14 cellular contexts compared by ENCODE assay signal in the genomic region with DNA sequence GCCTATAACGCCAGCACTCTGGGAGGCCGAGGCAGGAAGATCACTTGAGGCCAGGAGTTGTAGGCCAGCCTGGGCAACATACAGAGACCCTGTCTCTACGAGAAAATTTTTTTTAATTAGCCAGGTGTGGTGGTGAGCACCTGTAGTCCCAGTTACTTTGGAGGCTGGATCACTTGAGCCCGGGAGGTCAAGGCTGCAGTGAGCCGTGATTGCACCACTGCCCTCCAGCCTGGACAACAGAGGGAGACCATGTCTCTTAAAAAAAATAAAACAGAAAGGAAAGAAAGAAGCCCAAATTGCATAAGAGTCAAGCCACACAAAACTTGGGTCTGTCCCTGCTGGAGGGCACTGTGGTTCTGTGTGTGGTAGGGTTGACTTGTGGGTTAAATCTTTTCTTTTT.
A peak's percentile ranks its signal among the peaks of the same experiment; 100 is the strongest.
DNase-seq lines count a peak whose midpoint lies in the region; ATAC-seq, FAIRE-seq and TF ChIP-seq lines count a peak whose summit lies in the region.
"Had no signal": no experiment of that assay in that cellular context is flagged by ENCODE, and none has a peak within 500 bp of the region (broad histone marks: within the 10 kb centered on the region; RNA-seq: fewer than 3 reads in every experiment).

No MANE protein-coding gene starts in this region.

- H2BK12ac ChIP-seq in H1 (ENCODE audit: low read depth, low read length) = 0 out of 2 replicates have a peak overlapping the region, but pooled peaks have one; percentile 13

- intact Hi-C loops in mucosa of descending colon (cut with DNase I, micrococcal nuclease) = no loop called here

- H3K27me3 ChIP-seq in HUES6 (ENCODE audit: control insufficient read depth, insufficient read depth, low read length) (no peaks in the 10 kb centered on the region), H1 (replicated peaks in 1 of 4; ENCODE audit: control insufficient read depth in 3 of 4, extremely low read depth in 1 of 4, insufficient read depth in 3 of 4, low read length in 3 of 4) (no peaks in the 10 kb centered on the region)
- H3K27me3 ChIP-seq: BLaER1 treated with 17β-estradiol and CSF1 and Interleukin-3, amounts not matched to agents 10 nM and 100 nM had no signal

- no peak overlapping the region for H3K27ac Mint-ChIP-seq in activated CD8-positive, alpha-beta memory T cell treated with anti-CD3 and anti-CD28 coated beads, Interleukin-2, amount 10 ng/mL, durations not matched to agents 7 days and 5 days
- no peak overlapping the region for H3K27ac Mint-ChIP-seq in type B pancreatic cell
- H3K27ac Mint-ChIP-seq: CD4-positive, CD25-positive, alpha-beta regulatory T cell had no signal

- H2BK20ac ChIP-seq in H1 (ENCODE audit: low read length) = no peak overlapping the region

- H3K36me3 Mint-ChIP-seq in activated CD8-positive, alpha-beta memory T cell treated with anti-CD3 and anti-CD28 coated beads, Interleukin-2, amount 10 ng/mL, durations not matched to agents 7 days and 5 days = no peaks in the 10 kb centered on the region
- no peaks in the 10 kb centered on the region for H3K36me3 Mint-ChIP-seq in type B pancreatic cell
- H3K36me3 Mint-ChIP-seq: CD4-positive, CD25-positive, alpha-beta regulatory T cell; IgD-negative memory B cell had no signal

- no peaks in the 10 kb centered on the region for H3K4me1 Mint-ChIP-seq in activated CD8-positive, alpha-beta memory T cell treated with anti-CD3 and anti-CD28 coated beads, Interleukin-2, amount 10 ng/mL, durations not matched to agents 7 days and 5 days
- H3K4me1 Mint-ChIP-seq in type B pancreatic cell (ENCODE audit: unreplicated experiment) = peaks cover 8% of the 10 kb centered on the region
- H3K4me1 Mint-ChIP-seq: CD4-positive, CD25-positive, alpha-beta regulatory T cell had no signal

- H3K27ac ChIP-seq in HUES6 (ENCODE audit: low read depth, low read length) (0 out of 2 replicates have a peak overlapping the region, but pooled peaks have one; percentile 26), H1 (ENCODE audit: low read depth, low read length) (peak overlapping the region; percentile 78; the same call in 1 of the 2 replicates)
- H3K27ac ChIP-seq: BLaER1 treated with 17β-estradiol and CSF1 and Interleukin-3, amounts not matched to agents 10 nM and 100 nM had no signal

- no peaks in the 10 kb centered on the region for H3K9me3 Mint-ChIP-seq in activated CD8-positive, alpha-beta memory T cell treated with anti-CD3 and anti-CD28 coated beads, Interleukin-2, amount 10 ng/mL, durations not matched to agents 7 days and 5 days (ENCODE audit: low read depth)
- no peaks in the 10 kb centered on the region for H3K9me3 Mint-ChIP-seq in type B pancreatic cell

- no peak overlapping the region for H3K4ac ChIP-seq in H1 (replicated peaks; ENCODE audit: insufficient read length, low read depth, low read length)

- WGBS in H1 (ENCODE audit: extremely low coverage in 1 of 2, insufficient coverage in 1 of 2, insufficient read length in 1 of 2, insufficient replicate concordance in 2 of 2, low coverage in 1 of 2, low lambda C conversion rate in 2 of 2, missing lambda C conversion rate in 1 of 2), 2 experiments = 79% methylated on average over 5 of the region's 5 CpGs; no CpG with 5 or more reads in 1 of the 2 experiments

- TF ChIP-seq RAD21 in H1 (IDR thresholded peaks at IDR 0.05 in 1 of 2, conservative IDR thresholded peaks at IDR 0.05 in 1 of 2; ENCODE audit: low read depth in 2 of 2, low read length in 2 of 2) = no peak

- CTCF ChIA-PET in activated CD8-positive, alpha-beta memory T cell treated with anti-CD3 and anti-CD28 coated beads, Interleukin-2, amount 10 ng/mL, durations not matched to agents 7 days and 5 days (lab: Charles Lee) = interaction anchor here (1.0 kb wide), 1 partner anchor 251 kb away, joined by 6 read pairs; no protein-coding TSS in a partner anchor
- CTCF ChIA-PET in H1 (lab: Charles Lee; ENCODE audit: partially characterized antibody) = interaction anchor here (1.2 to 3.9 kb wide), 4 partner anchors 11 to 25 kb away, joined by 3 to 22 read pairs (median 9); no protein-coding TSS in a partner anchor

- no peaks in the 10 kb centered on the region for H3K79me1 ChIP-seq in H1 (ENCODE audit: low read depth, low read length)

- no peak for ATAC-seq in activated CD8-positive, alpha-beta memory T cell treated with anti-CD3 and anti-CD28 coated beads, Interleukin-2, amount 10 ng/mL, durations not matched to agents 7 days and 5 days
- no peak for ATAC-seq in mucosa of descending colon
- ATAC-seq: HCT116 had no signal

- peak overlapping the region; percentile 100; the same call in 1 of the 2 replicates for H2BK5ac ChIP-seq in H1 (ENCODE audit: low read depth, low read length)

- no peak for TF ChIP-seq EP300 in H1 (IDR thresholded peaks at IDR 0.05; ENCODE audit: borderline replicate concordance in 1 of 2, low read depth in 2 of 2, low read length in 2 of 2)

- H3K14ac ChIP-seq in H1 (ENCODE audit: insufficient read length) = no peak overlapping the region

- no peak overlapping the region for H2BK15ac ChIP-seq in H1 (ENCODE audit: low read length)

- no peak overlapping the region for H2AK5ac ChIP-seq in H1 (ENCODE audit: low read depth, low read length)

- DNase-seq in activated CD8-positive, alpha-beta memory T cell treated with anti-CD3 and anti-CD28 coated beads, Interleukin-2, amount 10 ng/mL, durations not matched to agents 7 days and 5 days = peak; percentile 5
- DNase-seq in activated CD8-positive, alpha-beta memory T cell treated with anti-CD3 and anti-CD28 coated beads, Interleukin-2, amount 50 U/mL, for 4 hours = no peak
- DNase-seq in H1 (ENCODE audit: low read depth in 1 of 2, low spot score in 2 of 2) (no peak), type B pancreatic cell (ENCODE audit: extremely low spot score, unreplicated experiment) (peak; percentile 32), glomerular visceral epithelial cell (ENCODE audit: extremely low spot score) (no peak), mucosa of descending colon (no peak)
- DNase-seq: 8988T; Calu3; CD4-positive, CD25-positive, alpha-beta regulatory T cell; DMS 273 treated with DMSO at 0.1 percent for 48 hours had no signal

- H4K20me1 ChIP-seq in H1 (replicated peaks in 1 of 2; ENCODE audit: control insufficient read depth in 1 of 2, insufficient read depth in 2 of 2, low read length in 2 of 2) = peaks cover 0 to 7% of the 10 kb centered on the region in 2 experiments
- H4K20me1 ChIP-seq: BLaER1 treated with 17β-estradiol and CSF1 and Interleukin-3, amounts not matched to agents 10 nM and 100 nM had no signal

- no peaks in the 10 kb centered on the region for H3K79me2 ChIP-seq in H1 (ENCODE audit: control insufficient read depth in 1 of 2, insufficient read depth in 2 of 2, low read length in 2 of 2)

- no peak for FAIRE-seq in H1 (lab: Jason Lieb, UNC)

- H3K4me3 Mint-ChIP-seq in activated CD8-positive, alpha-beta memory T cell treated with anti-CD3 and anti-CD28 coated beads, Interleukin-2, amount 10 ng/mL, durations not matched to agents 7 days and 5 days = no peak overlapping the region
- H3K4me3 Mint-ChIP-seq in type B pancreatic cell = no peak overlapping the region
- H3K4me3 Mint-ChIP-seq: CD4-positive, CD25-positive, alpha-beta regulatory T cell; IgD-negative memory B cell had no signal

- peaks cover 8% of the 10 kb centered on the region for H3K23me2 ChIP-seq in H1 (ENCODE audit: low read depth, low read length)

- H2AFZ ChIP-seq in H1 (ENCODE audit: low read length) = no peak overlapping the region

- H4K5ac ChIP-seq in H1 (ENCODE audit: insufficient read length, low read depth, low read length) = peak overlapping the region; percentile 20

- H3K4me1 ChIP-seq in HUES6 (ENCODE audit: control insufficient read depth, insufficient read depth, low read length) (peaks cover 25% of the 10 kb centered on the region), H1 (replicated peaks in 1 of 4; ENCODE audit: control insufficient read depth in 3 of 4, insufficient read depth in 4 of 4, low read length in 3 of 4) (peaks cover 11 to 19% (median 16%) of the 10 kb centered on the region in 4 experiments), mucosa of descending colon (ENCODE audit: low read depth) (no peaks in the 10 kb centered on the region)
- H3K4me1 ChIP-seq: BLaER1 treated with 17β-estradiol and CSF1 and Interleukin-3, amounts not matched to agents 10 nM and 100 nM had no signal

- no peak overlapping the region for H3K4me3 ChIP-seq in HUES6 (ENCODE audit: low read depth, low read length)
- H3K4me3 ChIP-seq in H1 (ENCODE audit: extremely low read depth in 1 of 4, insufficient read depth in 2 of 4, low read depth in 3 of 4, low read length in 4 of 4) = no peak overlapping the region
- no peak overlapping the region for H3K4me3 ChIP-seq in mucosa of descending colon
- H3K4me3 ChIP-seq: BLaER1 treated with 17β-estradiol and CSF1 and Interleukin-3, amounts not matched to agents 10 nM and 100 nM had no signal

- H4K8ac ChIP-seq in H1 (ENCODE audit: extremely low read depth, insufficient read depth, low read length) = no peak overlapping the region

- H2BK120ac ChIP-seq in H1 (replicated peaks; ENCODE audit: low read depth, low read length) = peak overlapping the region; percentile 100

- peaks cover 4% of the 10 kb centered on the region for H3K27me3 Mint-ChIP-seq in activated CD8-positive, alpha-beta memory T cell treated with anti-CD3 and anti-CD28 coated beads, Interleukin-2, amount 10 ng/mL, durations not matched to agents 7 days and 5 days
- H3K27me3 Mint-ChIP-seq in type B pancreatic cell = peaks cover 4% of the 10 kb centered on the region
- H3K27me3 Mint-ChIP-seq: CD4-positive, CD25-positive, alpha-beta regulatory T cell had no signal

- no peak overlapping the region for H3K23ac ChIP-seq in H1 (ENCODE audit: insufficient read length)

- TF ChIP-seq CTCF in H1 (IDR thresholded peaks at IDR 0.05; ENCODE audit: control extremely low read depth in 1 of 3, insufficient read depth in 1 of 3, low read depth in 1 of 3, low read length in 3 of 3) (no peak), type B pancreatic cell (conservative IDR thresholded peaks at IDR 0.05) (no peak), mucosa of descending colon (IDR thresholded peaks at IDR 0.05) (no peak)

- no peaks in the 10 kb centered on the region for H3K36me3 ChIP-seq in HUES6 (ENCODE audit: control insufficient read depth, insufficient read depth, low read length)
- H3K36me3 ChIP-seq in H1 (ENCODE audit: control insufficient read depth in 2 of 4, insufficient read depth in 4 of 4, low read length in 3 of 4) = no peaks in the 10 kb centered on the region
- H3K36me3 ChIP-seq in mucosa of descending colon (ENCODE audit: low read depth) = no peaks in the 10 kb centered on the region
- H3K36me3 ChIP-seq: BLaER1 treated with 17β-estradiol and CSF1 and Interleukin-3, amounts not matched to agents 10 nM and 100 nM had no signal

- H3K9ac ChIP-seq in HUES6 (ENCODE audit: low read length) (no peak overlapping the region), H1 (replicated peaks in 1 of 4; ENCODE audit: extremely low read depth in 1 of 4, low read depth in 3 of 4, low read length in 3 of 4) (no peak overlapping the region)
- H3K9ac ChIP-seq: BLaER1 treated with 17β-estradiol and CSF1 and Interleukin-3, amounts not matched to agents 10 nM and 100 nM had no signal

- no peak for TF ChIP-seq POLR2A in H1 (IDR thresholded peaks at IDR 0.05; ENCODE audit: control extremely low read depth in 1 of 2, low read depth in 2 of 2, low read length in 2 of 2)

- H3K56ac ChIP-seq in H1 (replicated peaks; ENCODE audit: insufficient read length, low read depth, low read length) = no peak overlapping the region

- POLR2A ChIA-PET in H1 (lab: Charles Lee; ENCODE audit: partially characterized antibody) = no interaction called here

- peak overlapping the region; percentile 100 for H4K91ac ChIP-seq in H1 (replicated peaks; ENCODE audit: insufficient read length, low read length)

- no peaks in the 10 kb centered on the region for H3K9me3 ChIP-seq in HUES6 (ENCODE audit: control insufficient read depth, insufficient read depth, low read depth, low read length)
- H3K9me3 ChIP-seq in H1 (ENCODE audit: insufficient read depth in 2 of 2, low read depth in 1 of 2, low read length in 1 of 2) = no peaks in the 10 kb centered on the region
- no peaks in the 10 kb centered on the region for H3K9me3 ChIP-seq in mucosa of descending colon

- peak overlapping the region; percentile 100 for H3K18ac ChIP-seq in H1 (ENCODE audit: extremely low read depth, low read length)

- H3K4me2 ChIP-seq in H1 (ENCODE audit: insufficient read depth in 1 of 2, low read depth in 2 of 2, low read length in 2 of 2) = peak overlapping the region in 1 of 2 experiments; percentile 96; a peak in 1 of 4 replicates
- H3K4me2 ChIP-seq: BLaER1 treated with 17β-estradiol and CSF1 and Interleukin-3, amounts not matched to agents 10 nM and 100 nM had no signal

Comparison
In these comparisons a context has a peak if more than half of its experiments do, and no peak if none do; other contexts are left out.
1. DNase-seq: peak in activated CD8-positive, alpha-beta memory T cell treated with anti-CD3 and anti-CD28 coated beads, Interleukin-2, amount 10 ng/mL, durations not matched to agents 7 days and 5 days (single experiment) and type B pancreatic cell (single experiment); none in activated CD8-positive, alpha-beta memory T cell treated with anti-CD3 and anti-CD28 coated beads, Interleukin-2, amount 50 U/mL, for 4 hours (single experiment), H1 (0 of 2), glomerular visceral epithelial cell (single experiment) and mucosa of descending colon (0 of 3).